In genomic region chr9:33468797-33469621, GRCh38 we compare ENCODE assay signal across 23 cellular contexts. TPM values are rescaled to one million over a fixed set of nuclear protein-coding genes. Genes with fewer than 3 reads are reported as not detected.
DNase-seq lines count a peak whose midpoint lies in the region; ATAC-seq and TF ChIP-seq lines count a peak whose summit lies in the region.
"Had no signal": no experiment of that assay in that cellular context is flagged by ENCODE, and none has a peak within 500 bp of the region (broad histone marks: within the 10 kb centered on the region; RNA-seq: fewer than 3 reads in every experiment).

No MANE protein-coding gene starts in this region.

- BruUV-seq in MCF 10A (replicated peaks; lab: Mats Ljungman, UMichigan) = no TSS peak

- ATAC-seq in natural killer cell treated with Interleukin-12 subunit alpha and Interleukin-12 subunit beta and Interleukin-15 and Interleukin-18, amount 100 ng/mL, for 72 hours = no peak
- ATAC-seq in natural killer cell (no peak), GM21367 (IDR thresholded peaks at IDR 0.05; ENCODE audit: unreplicated experiment) (no peak)
- ATAC-seq: gastrocnemius medialis had no signal

- H3K36me3 ChIP-seq in osteoblast (ENCODE audit: insufficient read depth, low read length) = peaks cover 79% of the 10 kb centered on the region
- peaks cover 28 to 32% of the 10 kb centered on the region in 2 donors for H3K36me3 ChIP-seq in prostate gland

- H3K27me3 ChIP-seq in osteoblast (ENCODE audit: insufficient read depth, low read length) (no peaks in the 10 kb centered on the region), prostate gland (replicated peaks; ENCODE audit: insufficient read depth) (no peaks in the 10 kb centered on the region)
- H3K27me3 ChIP-seq: gastrocnemius medialis, tibial nerve had no signal

- H2AFZ ChIP-seq in osteoblast (ENCODE audit: low read length) = no peak overlapping the region

- H3K9me3 ChIP-seq in osteoblast (ENCODE audit: low read depth, low read length) (no peaks in the 10 kb centered on the region), prostate gland (no peaks in the 10 kb centered on the region)
- H3K9me3 ChIP-seq: gastrocnemius medialis, tibial nerve had no signal

- no peaks in the 10 kb centered on the region for H3K9me3 Mint-ChIP-seq in natural killer cell treated with Interleukin-12 subunit alpha and Interleukin-12 subunit beta and Interleukin-15 and Interleukin-18, amount 100 ng/mL, for 72 hours
- no peaks in the 10 kb centered on the region for H3K9me3 Mint-ChIP-seq in natural killer cell
- no peaks in the 10 kb centered on the region for H3K9me3 Mint-ChIP-seq in MCF 10A (ENCODE audit: unreplicated experiment)
- H3K9me3 Mint-ChIP-seq: activated B cell treated with CpG ODN at 0.5 μM for 24 hours; activated naive CD4-positive, alpha-beta T cell treated with anti-CD3 and anti-CD28 coated beads, Interleukin-2, amount 50 U/mL, for 24 hours; IgD-negative memory B cell had no signal

- no peak overlapping the region for H3K27ac ChIP-seq in osteoblast (ENCODE audit: low read depth, low read length)
- H3K27ac ChIP-seq in prostate gland = no peak overlapping the region
- H3K27ac ChIP-seq: gastrocnemius medialis, tibial nerve had no signal

- TF ChIP-seq CTCF in natural killer cell (IDR thresholded peaks at IDR 0.05) = no peak
- TF ChIP-seq CTCF in MCF 10A (IDR thresholded peaks at IDR 0.05; ENCODE audit: unreplicated experiment) = no peak
- no peak for TF ChIP-seq CTCF in osteoblast (IDR thresholded peaks at IDR 0.05; ENCODE audit: extremely low read depth, low read depth, low read length)
- no peak for TF ChIP-seq CTCF in prostate gland (IDR thresholded peaks at IDR 0.05)

- TF ChIP-seq POLR2A in prostate gland (IDR thresholded peaks at IDR 0.05) = no peak

- peak; percentile 53 for DNase-seq in natural killer cell treated with Interleukin-12 subunit alpha and Interleukin-12 subunit beta and Interleukin-15 and Interleukin-18, amount 100 ng/mL, for 72 hours (ENCODE audit: low spot score)
- DNase-seq in natural killer cell (no peak), MCF 10A (ENCODE audit: unreplicated experiment) (no peak), osteoblast (ENCODE audit: insufficient read length, low spot score, missing footprints) (peak; percentile 54), prostate gland (ENCODE audit: low spot score) (no peak), D341Med (ENCODE audit: low spot score) (no peak)
- DNase-seq: activated B cell treated with CpG ODN at 0.5 μM for 24 hours; amniotic stem cell; gastrocnemius medialis; hypothalamus; mesenchymal stem cell; NCI-H1092; NCI-H187 treated with DMSO at 0.1 percent for 48 hours; NCI-H2171; NCI-H510A; stimulated activated CD4-positive, alpha-beta T cell treated with anti-CD3 and anti-CD28 coated beads, Interleukin-4, amount 100 ng/mL, for 24 hours; T-helper 1 cell had no signal

- H3K27ac Mint-ChIP-seq in natural killer cell treated with Interleukin-12 subunit alpha and Interleukin-12 subunit beta and Interleukin-15 and Interleukin-18, amount 100 ng/mL, for 72 hours = no peak overlapping the region
- H3K27ac Mint-ChIP-seq in natural killer cell (no peak overlapping the region), MCF 10A (ENCODE audit: low read depth, unreplicated experiment) (peak overlapping the region; percentile 23)
- H3K27ac Mint-ChIP-seq: activated B cell treated with CpG ODN at 0.5 μM for 24 hours; activated naive CD4-positive, alpha-beta T cell treated with anti-CD3 and anti-CD28 coated beads, Interleukin-2, amount 50 U/mL, for 24 hours; IgD-negative memory B cell had no signal

- H3K27me3 Mint-ChIP-seq in natural killer cell treated with Interleukin-12 subunit alpha and Interleukin-12 subunit beta and Interleukin-15 and Interleukin-18, amount 100 ng/mL, for 72 hours = no peaks in the 10 kb centered on the region
- H3K27me3 Mint-ChIP-seq in natural killer cell (ENCODE audit: low read depth in 2 of 2) (no peaks in the 10 kb centered on the region), MCF 10A (ENCODE audit: insufficient read depth, unreplicated experiment) (no peaks in the 10 kb centered on the region)
- H3K27me3 Mint-ChIP-seq: activated B cell treated with CpG ODN at 0.5 μM for 24 hours; activated naive CD4-positive, alpha-beta T cell treated with anti-CD3 and anti-CD28 coated beads, Interleukin-2, amount 50 U/mL, for 24 hours; IgD-negative memory B cell had no signal

- WGBS in prostate gland = 94% methylated on average over 21 of the region's 21 CpGs

- POLR2A ChIA-PET in MCF 10A (lab: Yijun Ruan, JAX) = interaction anchor here (0.6 kb wide), 1 partner anchor 188 kb away, joined by 3 read pairs; no protein-coding TSS in a partner anchor

- peaks cover 13% of the 10 kb centered on the region for H3K4me1 ChIP-seq in osteoblast (ENCODE audit: insufficient read depth, low read length)
- H3K4me1 ChIP-seq in prostate gland (replicated peaks) = peaks cover 8% of the 10 kb centered on the region

- peaks cover 13% of the 10 kb centered on the region for H3K36me3 Mint-ChIP-seq in natural killer cell treated with Interleukin-12 subunit alpha and Interleukin-12 subunit beta and Interleukin-15 and Interleukin-18, amount 100 ng/mL, for 72 hours
- peaks cover 8% of the 10 kb centered on the region for H3K36me3 Mint-ChIP-seq in natural killer cell
- peaks cover 54% of the 10 kb centered on the region for H3K36me3 Mint-ChIP-seq in MCF 10A (ENCODE audit: insufficient read depth, unreplicated experiment)

- H4K20me1 ChIP-seq in osteoblast (ENCODE audit: insufficient read depth, low read length) = peaks cover 10% of the 10 kb centered on the region

- H3K4me2 ChIP-seq in osteoblast (ENCODE audit: insufficient read depth, low read length) = no peak overlapping the region

- intact Hi-C loops in natural killer cell (cut with micrococcal nuclease) = loop anchor here (10.0 kb wide), 1 partner anchor 64 kb away; the partner anchor contains the start of gene AQP7
- intact Hi-C loops in MCF 10A (cut with micrococcal nuclease) = loop anchor here (5.0 kb wide), 1 partner anchor 242 kb away; no protein-coding TSS in a partner anchor
- intact Hi-C loops in prostate gland (cut with DNase I) = loop anchor here (5.0 kb wide), 2 partner anchors 92 to 182 kb away; no protein-coding TSS in a partner anchor

- CTCF ChIA-PET in MCF 10A (lab: Yijun Ruan, JAX) = interaction anchor here (1.0 to 7.4 kb wide), 4 partner anchors 60 to 243 kb away, joined by 4 to 114 read pairs (median 34); partner anchors contain the start of gene AQP7

- H3K4me3 Mint-ChIP-seq in natural killer cell treated with Interleukin-12 subunit alpha and Interleukin-12 subunit beta and Interleukin-15 and Interleukin-18, amount 100 ng/mL, for 72 hours = no peak overlapping the region
- H3K4me3 Mint-ChIP-seq in natural killer cell = no peak overlapping the region
- H3K4me3 Mint-ChIP-seq in MCF 10A (ENCODE audit: unreplicated experiment) = no peak overlapping the region
- H3K4me3 Mint-ChIP-seq: activated B cell treated with CpG ODN at 0.5 μM for 24 hours; activated naive CD4-positive, alpha-beta T cell treated with anti-CD3 and anti-CD28 coated beads, Interleukin-2, amount 50 U/mL, for 24 hours; IgD-negative memory B cell had no signal

- H3K79me2 ChIP-seq in osteoblast (ENCODE audit: insufficient read depth, low read length) = peaks cover 28% of the 10 kb centered on the region

- peaks cover 17 to 22% of the 10 kb centered on the region in 2 donors for H3K4me1 Mint-ChIP-seq in natural killer cell treated with Interleukin-12 subunit alpha and Interleukin-12 subunit beta and Interleukin-15 and Interleukin-18, amount 100 ng/mL, for 72 hours (ENCODE audit: low read depth in 2 of 2)
- H3K4me1 Mint-ChIP-seq in natural killer cell (peaks cover 20 to 22% of the 10 kb centered on the region in 2 donors), MCF 10A (ENCODE audit: insufficient read depth, unreplicated experiment) (peaks cover 10% of the 10 kb centered on the region)

- no peak overlapping the region for H3K4me3 ChIP-seq in osteoblast (ENCODE audit: insufficient read depth, low read length)
- no peak overlapping the region for H3K4me3 ChIP-seq in prostate gland
- H3K4me3 ChIP-seq: gastrocnemius medialis, tibial nerve had no signal

RNA-seq across cellular contexts. Expression of gene NOL6, which starts 4.7 kb away (rescaled TPM):
- 100 to 1,000 TPM in 1 of 2 donors, 10 to 100 TPM in 1; 48.3 to 104 TPM for total RNA-seq in natural killer cell treated with Interleukin-12 subunit alpha and Interleukin-12 subunit beta and Interleukin-15 and Interleukin-18, amount 100 ng/mL, for 72 hours
- total RNA-seq in natural killer cell (10 to 100 TPM; 34.2 to 42.2 (median 38.2) TPM), MCF 10A (2022) (37.2 and 48.6 TPM in 2 replicates), osteoblast (18.6 and 23.5 TPM in 2 replicates), prostate gland (10 to 100 TPM; 28.6 to 30.9 TPM)

RNA-seq across cellular contexts. Expression of gene AQP3, which starts 21.6 kb away (rescaled TPM):
- 1 to 10 TPM; 1.4 to 1.9 TPM for total RNA-seq in natural killer cell treated with Interleukin-12 subunit alpha and Interleukin-12 subunit beta and Interleukin-15 and Interleukin-18, amount 100 ng/mL, for 72 hours
- total RNA-seq in natural killer cell = 10 to 100 TPM in 1 of 3 donors, 1 to 10 TPM in 2; 3.9 to 12.7 (median 6.1) TPM
- 0.83 and 0.89 TPM in 2 replicates for total RNA-seq in MCF 10A (2022)
- total RNA-seq in osteoblast = 0.72 and 0.88 TPM in 2 replicates
- 100 to 1,000 TPM; 200 to 327 TPM for total RNA-seq in prostate gland
- total RNA-seq: SK-MEL-5 had no signal

RNA-seq across cellular contexts. Expression of gene ANKRD18B, which starts 55.0 kb away (rescaled TPM):
- total RNA-seq in natural killer cell treated with Interleukin-12 subunit alpha and Interleukin-12 subunit beta and Interleukin-15 and Interleukin-18, amount 100 ng/mL, for 72 hours = 1 to 10 TPM in 1 of 2 donors, not detected in 1; 3.9 TPM
- under 1 TPM in 1 of 3 donors, not detected in 2; 0.13 TPM for total RNA-seq in natural killer cell
- 12.5 and 13.0 TPM in 2 replicates for total RNA-seq in MCF 10A (2022)
- total RNA-seq in osteoblast = 0.59 TPM in 1 of 2 replicates, not detected in the other
- total RNA-seq in prostate gland = 10 to 100 TPM in 1 of 2 donors, 1 to 10 TPM in 1; 3.4 to 21.6 TPM
- total RNA-seq: activated B cell treated with CpG ODN at 0.5 μM for 24 hours, RPMI7951, tibial nerve had no signal

Comparison
In these comparisons a context has a peak if more than half of its experiments do, and no peak if none do; other contexts are left out.
1. DNase-seq: peak in natural killer cell treated with Interleukin-12 subunit alpha and Interleukin-12 subunit beta and Interleukin-15 and Interleukin-18, amount 100 ng/mL, for 72 hours (single experiment) and osteoblast (single experiment); none in natural killer cell (single experiment), MCF 10A (single experiment), prostate gland (single experiment) and D341Med (single experiment).
2. RNA of gene AQP3, which starts 21.6 kb away (total RNA-seq): 200 to 327 TPM in prostate gland; 3.9 to 12.7 TPM in natural killer cell, 1.4 to 1.9 TPM in natural killer cell treated with Interleukin-12 subunit alpha and Interleukin-12 subunit beta and Interleukin-15 and Interleukin-18, amount 100 ng/mL, for 72 hours, 0.83 to 0.89 TPM in MCF 10A and 0.72 to 0.88 TPM in osteoblast; every median in the first group is over 10 times any median in the second.